25 cellular contexts compared by ENCODE assay signal in genomic region chr5:98529321-98529720, GRCh38.
"Had no signal": no experiment of that assay in that cellular context is flagged by ENCODE, and none has a peak within 500 bp of the region (broad histone marks: within the 10 kb centered on the region; RNA-seq: fewer than 3 reads in every experiment).

No MANE protein-coding gene starts in this region.

- DNase-seq: colonic mucosa; effector CD8-positive, alpha-beta T cell; esophagus squamous epithelium; head of caudate nucleus; hippocampal formation; kidney glomerular epithelial cell; left colon; left ventricle myocardium inferior; lower lobe of right lung; naive B cell; stimulated activated CD4-positive, alpha-beta T cell treated with anti-CD3 and anti-CD28 coated beads, Interleukin-12 subunit alpha, Interleukin-12 subunit beta, amount 100 ng/mL, for 4 hours; stimulated activated CD4-positive, alpha-beta T cell treated with anti-CD3 and anti-CD28 coated beads, Interleukin-1b, Interleukin-23, amount 100 ng/mL, for 48 hours; stimulated activated CD4-positive, alpha-beta T cell treated with anti-CD3 and anti-CD28 coated beads, Interleukin-4, amount 100 ng/mL, for 1 hour; stimulated activated CD8-positive, alpha-beta memory T cell treated with anti-CD3 and anti-CD28 coated beads, Interleukin-4, amount 100 ng/mL, for 48 hours; stimulated activated naive CD4-positive, alpha-beta T cell; stimulated activated naive CD8-positive, alpha-beta T cell treated with anti-CD3 and anti-CD28 coated beads, Interleukin-15, amount 100 ng/mL, for 72 hours; transverse colon had no signal

- H3K36me3 ChIP-seq: colonic mucosa, esophagus squamous epithelium, left ventricle myocardium inferior, lower lobe of right lung, prostate gland, right atrium auricular region, suprapubic skin, transverse colon, vagina had no signal

- H3K4me1 Mint-ChIP-seq: naive B cell; stimulated activated naive CD8-positive, alpha-beta T cell treated with anti-CD3 and anti-CD28 coated beads, Interleukin-15, amount 100 ng/mL, for 72 hours had no signal

- H3K27me3 Mint-ChIP-seq: dendritic cell treated with granulocyte-macrophage colony-stimulating factor and Interleukin-4, amounts not matched to agents 40 ng/mL and 50 ng/mL, for 4 days; naive B cell; natural killer cell treated with Interleukin-12 subunit alpha and Interleukin-12 subunit beta and Interleukin-15 and Interleukin-18, amount 100 ng/mL, for 72 hours had no signal

- H3K4me1 ChIP-seq: colonic mucosa, esophagus squamous epithelium, left ventricle myocardium inferior, lower lobe of right lung, prostate gland, right atrium auricular region, suprapubic skin, transverse colon, vagina had no signal

- H3K27ac ChIP-seq: colonic mucosa, esophagus squamous epithelium, left ventricle myocardium inferior, lower lobe of right lung, prostate gland, right atrium auricular region, suprapubic skin, transverse colon, vagina had no signal

- H3K9me3 ChIP-seq: colonic mucosa, esophagus squamous epithelium, left ventricle myocardium inferior, lower lobe of right lung, prostate gland, right atrium auricular region, suprapubic skin, transverse colon, vagina had no signal

- H3K4me2 ChIP-seq: smooth muscle cell had no signal

- H3K4me3 Mint-ChIP-seq: dendritic cell treated with granulocyte-macrophage colony-stimulating factor and Interleukin-4, amounts not matched to agents 40 ng/mL and 50 ng/mL, for 4 days; naive B cell; natural killer cell treated with Interleukin-12 subunit alpha and Interleukin-12 subunit beta and Interleukin-15 and Interleukin-18, amount 100 ng/mL, for 72 hours; neural crest cell; stimulated activated naive CD8-positive, alpha-beta T cell treated with anti-CD3 and anti-CD28 coated beads, Interleukin-15, amount 100 ng/mL, for 72 hours had no signal

- H3K27me3 ChIP-seq: colonic mucosa, esophagus squamous epithelium, right atrium auricular region, suprapubic skin, transverse colon, vagina had no signal

- H3K36me3 Mint-ChIP-seq: naive B cell; natural killer cell treated with Interleukin-12 subunit alpha and Interleukin-12 subunit beta and Interleukin-15 and Interleukin-18, amount 100 ng/mL, for 72 hours had no signal

- H3K27ac Mint-ChIP-seq: dendritic cell treated with granulocyte-macrophage colony-stimulating factor and Interleukin-4, amounts not matched to agents 40 ng/mL and 50 ng/mL, for 4 days; naive B cell; natural killer cell treated with Interleukin-12 subunit alpha and Interleukin-12 subunit beta and Interleukin-15 and Interleukin-18, amount 100 ng/mL, for 72 hours; stimulated activated naive CD8-positive, alpha-beta T cell treated with anti-CD3 and anti-CD28 coated beads, Interleukin-15, amount 100 ng/mL, for 72 hours had no signal

- H3K9me3 Mint-ChIP-seq: naive B cell; stimulated activated naive CD8-positive, alpha-beta T cell treated with anti-CD3 and anti-CD28 coated beads, Interleukin-15, amount 100 ng/mL, for 72 hours had no signal

- H3K4me3 ChIP-seq: colonic mucosa, esophagus squamous epithelium, left ventricle myocardium inferior, lower lobe of right lung, prostate gland, right atrium auricular region, smooth muscle cell, suprapubic skin, transverse colon, vagina had no signal
